In genomic region chr2:11688222-11689069, GRCh38 we compare ENCODE assay signal across 8 cellular contexts. TPM values are rescaled to one million over a fixed set of nuclear protein-coding genes. Genes with fewer than 3 reads are reported as not detected.
DNase-seq lines count a peak whose midpoint lies in the region; ATAC-seq, FAIRE-seq and TF ChIP-seq lines count a peak whose summit lies in the region.

No MANE protein-coding gene starts in this region.

- H3K27me3 ChIP-seq in body of pancreas: no peaks in the 10 kb centered on the region
- H3K27me3 ChIP-seq in iPS-18a (ENCODE audit: control insufficient read depth, insufficient read depth, low read length): no peaks in the 10 kb centered on the region
- H3K27me3 ChIP-seq in small intestine (ENCODE audit: control insufficient read depth in 2 of 2, insufficient read depth in 2 of 2, low read length in 2 of 2): no peaks in the 10 kb centered on the region

- no peak for FAIRE-seq in small intestine (lab: Jason Lieb, UNC)

- TF ChIP-seq POLR2A in body of pancreas (IDR thresholded peaks at IDR 0.05): no peak

- TF ChIP-seq CTCF in GM10266 (IDR thresholded peaks at IDR 0.05; ENCODE audit: control insufficient read depth, insufficient read depth, low read depth, missing control alignments) (peak; percentile 67), body of pancreas (IDR thresholded peaks at IDR 0.05) (peak; percentile 45 to 88 (median 84))

- H3K27ac ChIP-seq in body of pancreas (peak overlapping the region; percentile 29 to 76 (median 64)), iPS-18a (ENCODE audit: low read length) (no peak overlapping the region), small intestine (ENCODE audit: low read depth in 1 of 2, low read length in 1 of 2) (no peak overlapping the region)

- intact Hi-C loops in body of pancreas (cut with DNase I): loop anchor here (5.0 kb wide), 1 partner anchor 89 kb away; no protein-coding TSS in a partner anchor

- peak; percentile 81 for DNase-seq in GM10266 (ENCODE audit: extremely low spot score)
- peak; percentile 21 for DNase-seq in NCI-H1092 treated with DMSO at 0.1 percent for 48 hours (lab: John Stamatoyannopoulos, UW)
- peak; percentile 89 for DNase-seq in UCSD-AML1 (lab: John Stamatoyannopoulos, UW; ENCODE audit: unreplicated experiment)
- DNase-seq in body of pancreas: peak; percentile 77 to 89 (median 82)
- peak; percentile 67 for DNase-seq in small intestine
- DNase-seq in DMS114 treated with DMSO at 0.1 percent for 48 hours (lab: John Stamatoyannopoulos, UW; ENCODE audit: unreplicated experiment): no peak

- H3K4me1 ChIP-seq in body of pancreas (peaks cover 28% of the 10 kb centered on the region), iPS-18a (ENCODE audit: control insufficient read depth, low read depth, low read length) (peaks cover 6% of the 10 kb centered on the region), small intestine (ENCODE audit: control insufficient read depth in 2 of 2, insufficient read depth in 1 of 2, low read depth in 1 of 2, low read length in 1 of 2) (no peaks in the 10 kb centered on the region)

- ATAC-seq in HG02610 (IDR thresholded peaks at IDR 0.05; ENCODE audit: unreplicated experiment): peak; percentile 77
- peak; percentile 76 for ATAC-seq in body of pancreas

- WGBS in body of pancreas, 2 donors: 3 to 5% methylated on average over 23 of the region's 23 CpGs
- 9 to 11% (median 10%) methylated on average over 23 of the region's 23 CpGs for WGBS in small intestine, 3 donors

- H3K9me3 ChIP-seq in body of pancreas (no peaks in the 10 kb centered on the region), iPS-18a (ENCODE audit: control insufficient read depth, low read depth, low read length) (no peaks in the 10 kb centered on the region), small intestine (ENCODE audit: control insufficient read depth, low read depth) (no peaks in the 10 kb centered on the region)

- H3K4me3 ChIP-seq in body of pancreas: no peak overlapping the region
- peak overlapping the region; percentile 43 for H3K4me3 ChIP-seq in iPS-18a (ENCODE audit: low read length)
- no peak overlapping the region for H3K4me3 ChIP-seq in small intestine (ENCODE audit: low read depth in 1 of 2, low read length in 2 of 2)

- no peaks in the 10 kb centered on the region for H3K36me3 ChIP-seq in body of pancreas (replicated peaks in 1 of 2; ENCODE audit: insufficient read depth in 1 of 2, low read depth in 2 of 2)
- H3K36me3 ChIP-seq in iPS-18a (ENCODE audit: control insufficient read depth, low read depth, low read length): no peaks in the 10 kb centered on the region
- H3K36me3 ChIP-seq in small intestine (ENCODE audit: control insufficient read depth in 2 of 2, insufficient read depth in 2 of 2, low read length in 2 of 2): no peaks in the 10 kb centered on the region

- no peak overlapping the region for H3K9ac ChIP-seq in iPS-18a (ENCODE audit: low read length)

RNA-seq across cellular contexts. Expression of gene NTSR2, which starts 18.5 kb away (rescaled TPM):
- not detected for total RNA-seq in body of pancreas
- under 1 TPM in 1 of 3 donors, not detected in 2; 0.06 TPM for polyA plus RNA-seq in small intestine

RNA-seq across cellular contexts. Expression of gene LPIN1, which starts 58.0 kb away (rescaled TPM):
- 10 to 100 TPM; 15.0 to 47.5 TPM for total RNA-seq in body of pancreas
- 10 to 100 TPM in 1 of 3 donors, 1 to 10 TPM in 2; 7.2 to 17.1 (median 7.8) TPM for polyA plus RNA-seq in small intestine

Comparison
In these comparisons a context has a peak if more than half of its experiments do, and no peak if none do; other contexts are left out.
1. H3K27ac ChIP-seq: peak in body of pancreas (4 of 4); none in iPS-18a (single experiment) and small intestine (0 of 2).